In genomic region chr20:43558412-43559146, GRCh38 we compare ENCODE assay signal across 1 cellular context.
A peak's percentile ranks its signal among the peaks of the same experiment; 100 is the strongest.
TF ChIP-seq lines count a peak whose summit lies in the region.

Gene SGK2 (plus strand): TSS chr20:43559027. CDS start chr20:43566496, 7,469 bp downstream.

TF ChIP-seq in HepG2, 621 proteins besides CTCF, POLR2A, EP300 and RAD21 (continued from another document and continues in another):
- TF ChIP-seq ZNF580 (CRISPR knock-in tag; IDR thresholded peaks at IDR 0.05; ENCODE audit: borderline replicate concordance, low read depth) (peak; percentile 38; the same call in 1 of the 2 replicates), WIZ (CRISPR knock-in tag; IDR thresholded peaks at IDR 0.05) (0 out of 2 replicates have a peak, but pooled peaks have one; percentile 37), THAP9 (CRISPR knock-in tag; IDR thresholded peaks at IDR 0.05; ENCODE audit: borderline replicate concordance) (peak; percentile 52; the same call in 1 of the 2 replicates), ELF3 (CRISPR knock-in tag; IDR thresholded peaks at IDR 0.05) (peak; percentile 77; the same call in 1 of the 2 replicates), SOX5 (CRISPR knock-in tag; IDR thresholded peaks at IDR 0.05; ENCODE audit: borderline replicate concordance) (peak; percentile 57), ZNF775 (CRISPR knock-in tag; IDR thresholded peaks at IDR 0.05; ENCODE audit: borderline replicate concordance) (no peak; the same call in 1 of the 2 replicates), IKZF5 (CRISPR knock-in tag; IDR thresholded peaks at IDR 0.05) (peak; percentile 83; the same call in 1 of the 2 replicates), SNAI1 (CRISPR knock-in tag; IDR thresholded peaks at IDR 0.05; ENCODE audit: borderline replicate concordance) (0 out of 2 replicates have a peak, but pooled peaks have one; percentile 43), ADNP (CRISPR knock-in tag; IDR thresholded peaks at IDR 0.05) (peak; percentile 30; the same call in 1 of the 2 replicates), ATF4 (CRISPR knock-in tag; IDR thresholded peaks at IDR 0.05) (0 out of 4 replicates have a peak, but pooled peaks of 1 of the 2 experiments have one; percentile 5), MTA1 (CRISPR knock-in tag; IDR thresholded peaks at IDR 0.05; ENCODE audit: borderline replicate concordance) (peak; percentile 19; the same call in 1 of the 2 replicates), RCOR2 (CRISPR knock-in tag; IDR thresholded peaks at IDR 0.05) (peak; percentile 42; the same call in 1 of the 2 replicates), ZNF878 (CRISPR knock-in tag; IDR thresholded peaks at IDR 0.05) (peak; percentile 72; the same call in 1 of the 2 replicates), ZSCAN12 (CRISPR knock-in tag; IDR thresholded peaks at IDR 0.05) (peak; percentile 87; the same call in 1 of the 2 replicates), TRIM22 (IDR thresholded peaks at IDR 0.05) (no peak), BHLHE40 (IDR thresholded peaks at IDR 0.05; ENCODE audit: low read length) (no peak; the same call in 1 of the 2 replicates), HMG20B (CRISPR knock-in tag; conservative IDR thresholded peaks at IDR 0.05) (peak; percentile 14; the same call in 1 of the 2 replicates), NFE2L2 (IDR thresholded peaks at IDR 0.05; ENCODE audit: low read length) (peak; percentile 87), ASH2L (IDR thresholded peaks at IDR 0.05; ENCODE audit: insufficient read length, low read depth, low read length) (peak; percentile 95), PAWR (CRISPR knock-in tag; IDR thresholded peaks at IDR 0.05; ENCODE audit: borderline replicate concordance) (0 out of 2 replicates have a peak, but pooled peaks have one; percentile 21), ZNF547 (CRISPR knock-in tag; IDR thresholded peaks at IDR 0.05) (peak; percentile 43; the same call in 1 of the 2 replicates), MAFG (CRISPR knock-in tag; IDR thresholded peaks at IDR 0.05) (peak; percentile 96), ATF3 (CRISPR knock-in tag; IDR thresholded peaks at IDR 0.05) (peak; percentile 38; the same call in 1 of the 2 replicates), ZNF160 (CRISPR knock-in tag; IDR thresholded peaks at IDR 0.05) (no peak), SRSF4 (IDR thresholded peaks at IDR 0.05; ENCODE audit: low read depth, low read length, poor library complexity, severe bottlenecking) (no peak), ARNT (IDR thresholded peaks at IDR 0.05) (no peak)
- TF ChIP-seq, protein P1, sequence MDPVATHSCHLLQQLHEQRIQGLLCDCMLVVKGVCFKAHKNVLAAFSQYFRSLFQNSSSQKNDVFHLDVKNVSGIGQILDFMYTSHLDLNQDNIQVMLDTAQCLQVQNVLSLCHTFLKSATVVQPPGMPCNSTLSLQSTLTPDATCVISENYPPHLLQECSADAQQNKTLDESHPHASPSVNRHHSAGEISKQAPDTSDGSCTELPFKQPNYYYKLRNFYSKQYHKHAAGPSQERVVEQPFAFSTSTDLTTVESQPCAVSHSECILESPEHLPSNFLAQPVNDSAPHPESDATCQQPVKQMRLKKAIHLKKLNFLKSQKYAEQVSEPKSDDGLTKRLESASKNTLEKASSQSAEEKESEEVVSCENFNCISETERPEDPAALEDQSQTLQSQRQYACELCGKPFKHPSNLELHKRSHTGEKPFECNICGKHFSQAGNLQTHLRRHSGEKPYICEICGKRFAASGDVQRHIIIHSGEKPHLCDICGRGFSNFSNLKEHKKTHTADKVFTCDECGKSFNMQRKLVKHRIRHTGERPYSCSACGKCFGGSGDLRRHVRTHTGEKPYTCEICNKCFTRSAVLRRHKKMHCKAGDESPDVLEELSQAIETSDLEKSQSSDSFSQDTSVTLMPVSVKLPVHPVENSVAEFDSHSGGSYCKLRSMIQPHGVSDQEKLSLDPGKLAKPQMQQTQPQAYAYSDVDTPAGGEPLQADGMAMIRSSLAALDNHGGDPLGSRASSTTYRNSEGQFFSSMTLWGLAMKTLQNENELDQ (CRISPR knock-in tag; IDR thresholded peaks at IDR 0.05; ENCODE audit: borderline replicate concordance), result peak; percentile 17; the same call in 1 of the 2 replicates
- TF ChIP-seq, protein P2, sequence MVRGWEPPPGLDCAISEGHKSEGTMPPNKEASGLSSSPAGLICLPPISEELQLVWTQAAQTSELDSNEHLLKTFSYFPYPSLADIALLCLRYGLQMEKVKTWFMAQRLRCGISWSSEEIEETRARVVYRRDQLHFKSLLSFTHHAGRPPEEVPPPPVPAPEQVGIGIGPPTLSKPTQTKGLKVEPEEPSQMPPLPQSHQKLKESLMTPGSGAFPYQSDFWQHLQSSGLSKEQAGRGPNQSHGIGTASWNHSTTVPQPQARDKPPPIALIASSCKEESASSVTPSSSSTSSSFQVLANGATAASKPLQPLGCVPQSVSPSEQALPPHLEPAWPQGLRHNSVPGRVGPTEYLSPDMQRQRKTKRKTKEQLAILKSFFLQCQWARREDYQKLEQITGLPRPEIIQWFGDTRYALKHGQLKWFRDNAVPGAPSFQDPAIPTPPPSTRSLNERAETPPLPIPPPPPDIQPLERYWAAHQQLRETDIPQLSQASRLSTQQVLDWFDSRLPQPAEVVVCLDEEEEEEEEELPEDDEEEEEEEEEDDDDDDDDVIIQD (CRISPR knock-in tag; IDR thresholded peaks at IDR 0.05; ENCODE audit: low read depth), result peak; percentile 69; the same call in 1 of the 2 replicates
- TF ChIP-seq, protein P3, sequence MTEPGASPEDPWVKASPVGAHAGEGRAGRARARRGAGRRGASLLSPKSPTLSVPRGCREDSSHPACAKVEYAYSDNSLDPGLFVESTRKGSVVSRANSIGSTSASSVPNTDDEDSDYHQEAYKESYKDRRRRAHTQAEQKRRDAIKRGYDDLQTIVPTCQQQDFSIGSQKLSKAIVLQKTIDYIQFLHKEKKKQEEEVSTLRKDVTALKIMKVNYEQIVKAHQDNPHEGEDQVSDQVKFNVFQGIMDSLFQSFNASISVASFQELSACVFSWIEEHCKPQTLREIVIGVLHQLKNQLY (CRISPR knock-in tag; IDR thresholded peaks at IDR 0.05), result peak; percentile 53
- TF ChIP-seq, protein P4, sequence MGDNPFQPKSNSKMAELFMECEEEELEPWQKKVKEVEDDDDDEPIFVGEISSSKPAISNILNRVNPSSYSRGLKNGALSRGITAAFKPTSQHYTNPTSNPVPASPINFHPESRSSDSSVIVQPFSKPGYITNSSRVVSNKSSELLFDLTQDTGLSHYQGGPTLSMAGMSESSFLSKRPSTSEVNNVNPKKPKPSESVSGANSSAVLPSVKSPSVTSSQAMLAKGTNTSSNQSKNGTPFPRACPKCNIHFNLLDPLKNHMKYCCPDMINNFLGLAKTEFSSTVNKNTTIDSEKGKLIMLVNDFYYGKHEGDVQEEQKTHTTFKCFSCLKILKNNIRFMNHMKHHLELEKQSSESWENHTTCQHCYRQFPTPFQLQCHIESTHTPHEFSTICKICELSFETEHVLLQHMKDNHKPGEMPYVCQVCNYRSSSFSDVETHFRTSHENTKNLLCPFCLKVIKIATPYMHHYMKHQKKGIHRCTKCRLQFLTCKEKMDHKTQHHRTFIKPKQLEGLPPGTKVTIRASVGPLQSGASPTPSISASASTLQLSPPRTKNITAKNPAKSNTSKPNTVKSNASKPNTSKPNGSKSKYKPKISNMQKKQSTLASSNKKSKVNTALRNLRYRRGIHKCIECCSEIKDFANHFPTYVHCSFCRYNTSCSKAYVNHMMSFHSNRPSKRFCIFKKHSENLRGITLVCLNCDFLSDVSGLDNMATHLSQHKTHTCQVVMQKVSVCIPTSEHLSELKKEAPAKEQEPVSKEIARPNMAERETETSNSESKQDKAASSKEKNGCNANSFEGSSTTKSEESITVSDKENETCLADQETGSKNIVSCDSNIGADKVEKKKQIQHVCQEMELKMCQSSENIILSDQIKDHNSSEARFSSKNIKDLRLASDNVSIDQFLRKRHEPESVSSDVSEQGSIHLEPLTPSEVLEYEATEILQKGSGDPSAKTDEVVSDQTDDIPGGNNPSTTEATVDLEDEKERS (CRISPR knock-in tag; IDR thresholded peaks at IDR 0.05), result peak; percentile 74
- TF ChIP-seq, protein P5, sequence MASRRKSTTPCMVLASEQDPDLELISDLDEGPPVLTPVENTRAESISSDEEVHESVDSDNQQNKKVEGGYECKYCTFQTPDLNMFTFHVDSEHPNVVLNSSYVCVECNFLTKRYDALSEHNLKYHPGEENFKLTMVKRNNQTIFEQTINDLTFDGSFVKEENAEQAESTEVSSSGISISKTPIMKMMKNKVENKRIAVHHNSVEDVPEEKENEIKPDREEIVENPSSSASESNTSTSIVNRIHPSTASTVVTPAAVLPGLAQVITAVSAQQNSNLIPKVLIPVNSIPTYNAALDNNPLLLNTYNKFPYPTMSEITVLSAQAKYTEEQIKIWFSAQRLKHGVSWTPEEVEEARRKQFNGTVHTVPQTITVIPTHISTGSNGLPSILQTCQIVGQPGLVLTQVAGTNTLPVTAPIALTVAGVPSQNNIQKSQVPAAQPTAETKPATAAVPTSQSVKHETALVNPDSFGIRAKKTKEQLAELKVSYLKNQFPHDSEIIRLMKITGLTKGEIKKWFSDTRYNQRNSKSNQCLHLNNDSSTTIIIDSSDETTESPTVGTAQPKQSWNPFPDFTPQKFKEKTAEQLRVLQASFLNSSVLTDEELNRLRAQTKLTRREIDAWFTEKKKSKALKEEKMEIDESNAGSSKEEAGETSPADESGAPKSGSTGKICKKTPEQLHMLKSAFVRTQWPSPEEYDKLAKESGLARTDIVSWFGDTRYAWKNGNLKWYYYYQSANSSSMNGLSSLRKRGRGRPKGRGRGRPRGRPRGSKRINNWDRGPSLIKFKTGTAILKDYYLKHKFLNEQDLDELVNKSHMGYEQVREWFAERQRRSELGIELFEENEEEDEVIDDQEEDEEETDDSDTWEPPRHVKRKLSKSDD (CRISPR knock-in tag; IDR thresholded peaks at IDR 0.05; ENCODE audit: low read depth), result peak; percentile 81
- TF ChIP-seq, protein P6, sequence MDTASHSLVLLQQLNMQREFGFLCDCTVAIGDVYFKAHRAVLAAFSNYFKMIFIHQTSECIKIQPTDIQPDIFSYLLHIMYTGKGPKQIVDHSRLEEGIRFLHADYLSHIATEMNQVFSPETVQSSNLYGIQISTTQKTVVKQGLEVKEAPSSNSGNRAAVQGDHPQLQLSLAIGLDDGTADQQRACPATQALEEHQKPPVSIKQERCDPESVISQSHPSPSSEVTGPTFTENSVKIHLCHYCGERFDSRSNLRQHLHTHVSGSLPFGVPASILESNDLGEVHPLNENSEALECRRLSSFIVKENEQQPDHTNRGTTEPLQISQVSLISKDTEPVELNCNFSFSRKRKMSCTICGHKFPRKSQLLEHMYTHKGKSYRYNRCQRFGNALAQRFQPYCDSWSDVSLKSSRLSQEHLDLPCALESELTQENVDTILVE (CRISPR knock-in tag; IDR thresholded peaks at IDR 0.05), result no peak
- TF ChIP-seq, protein P7, sequence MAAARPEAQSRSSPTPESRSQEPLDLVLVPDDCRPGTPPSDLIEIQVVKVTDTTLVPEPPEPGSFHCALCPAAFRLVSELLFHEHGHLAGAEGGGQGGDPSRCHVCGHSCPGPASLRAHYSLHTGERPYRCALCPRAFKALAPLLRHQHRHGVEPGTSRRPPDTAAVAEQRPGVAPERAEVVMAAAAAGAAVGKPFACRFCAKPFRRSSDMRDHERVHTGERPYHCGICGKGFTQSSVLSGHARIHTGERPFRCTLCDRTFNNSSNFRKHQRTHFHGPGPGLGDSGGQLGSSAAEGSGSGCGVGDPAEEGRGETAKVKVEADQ (CRISPR knock-in tag; IDR thresholded peaks at IDR 0.05; ENCODE audit: borderline replicate concordance), result no peak
